In the genomic region with DNA sequence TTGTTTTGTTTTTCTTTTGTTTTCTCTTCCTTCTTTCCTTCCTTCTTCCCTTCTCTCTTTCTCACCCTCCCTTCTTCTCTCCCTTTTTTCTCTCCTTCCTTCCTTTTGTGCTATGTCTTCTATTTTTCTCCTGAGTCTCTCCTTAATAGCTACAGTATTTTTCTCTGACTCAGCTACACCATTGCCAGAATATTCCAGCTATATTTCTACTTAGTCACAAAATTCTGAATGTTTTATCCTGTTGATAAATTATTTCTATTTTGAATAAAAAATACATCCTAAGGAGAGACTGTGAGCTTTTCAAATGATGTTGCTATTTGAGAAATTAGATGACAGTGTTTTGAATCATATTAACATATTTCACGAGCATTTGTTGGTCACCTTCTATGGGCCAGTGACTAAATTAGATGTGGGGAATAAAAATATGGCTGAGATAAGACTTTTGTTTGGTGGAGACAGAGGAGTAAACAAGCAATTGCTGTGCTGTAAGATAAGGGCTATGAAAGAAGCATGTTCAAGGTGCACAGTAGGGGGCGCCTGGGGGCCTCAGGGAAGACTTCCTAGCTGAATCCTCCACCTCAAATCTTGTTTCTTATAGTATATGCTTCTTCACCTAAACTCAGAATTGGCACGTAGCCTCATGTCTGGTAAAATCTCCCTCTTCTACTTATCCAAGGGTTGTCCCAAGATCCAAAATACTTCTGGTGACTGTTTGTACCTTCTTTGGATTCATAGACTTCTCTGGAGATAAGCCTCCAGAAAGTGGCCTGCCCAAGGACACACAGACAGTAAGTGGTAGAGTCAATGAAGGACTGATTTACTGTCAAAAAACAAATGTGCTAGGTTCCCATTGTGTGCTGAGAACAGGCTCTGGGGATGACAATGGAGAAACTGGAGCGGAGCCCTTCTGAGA, we compare ENCODE assay signal across 8 cellular contexts.
DNase-seq lines count a peak whose midpoint lies in the region; ATAC-seq and TF ChIP-seq lines count a peak whose summit lies in the region.

No MANE protein-coding gene starts in this region.

- peak; percentile 58 for TF ChIP-seq CTCF in GM12865 (IDR thresholded peaks at IDR 0.05; ENCODE audit: insufficient read depth, low read depth, low read length, missing control alignments)

- H3K4me3 ChIP-seq in GM12865 (ENCODE audit: low read depth, low read length) = no peak overlapping the region

- H3K4me1 Mint-ChIP-seq in stimulated activated naive CD8-positive, alpha-beta T cell treated with anti-CD3 and anti-CD28 coated beads, Interleukin-15, amount 100 ng/mL, for 72 hours = peaks cover 18% of the 10 kb centered on the region

- no peak overlapping the region for H3K27ac Mint-ChIP-seq in stimulated activated naive CD8-positive, alpha-beta T cell treated with anti-CD3 and anti-CD28 coated beads, Interleukin-15, amount 100 ng/mL, for 72 hours

- no peak overlapping the region for H3K4me3 Mint-ChIP-seq in stimulated activated naive CD8-positive, alpha-beta T cell treated with anti-CD3 and anti-CD28 coated beads, Interleukin-15, amount 100 ng/mL, for 72 hours

- DNase-seq in A172 (ENCODE audit: low spot score) = peak; percentile 69
- DNase-seq in GM12865 (ENCODE audit: low read depth) = peak; percentile 57
- peak; percentile 36 for DNase-seq in RKO (ENCODE audit: low spot score)
- peak; percentile 13 for DNase-seq in activated naive CD8-positive, alpha-beta T cell treated with anti-CD3 and anti-CD28 coated beads, Interleukin-2, amount 50 U/mL, for 16 hours (ENCODE audit: low read depth, low spot score)
- DNase-seq in kidney glomerular epithelial cell (lab: John Stamatoyannopoulos, UW) = peak; percentile 16
- DNase-seq in stimulated activated naive CD8-positive, alpha-beta T cell treated with anti-CD3 and anti-CD28 coated beads, Interleukin-15, amount 100 ng/mL, for 72 hours = peak; percentile 17 to 37

- H3K27me3 Mint-ChIP-seq in stimulated activated naive CD8-positive, alpha-beta T cell treated with anti-CD3 and anti-CD28 coated beads, Interleukin-15, amount 100 ng/mL, for 72 hours = peaks cover 17% of the 10 kb centered on the region

- peak; percentile 38 for ATAC-seq in stimulated activated naive CD8-positive, alpha-beta T cell treated with anti-CD3 and anti-CD28 coated beads, Interleukin-15, amount 100 ng/mL, for 72 hours
- ATAC-seq in HG02938 (IDR thresholded peaks at IDR 0.05; ENCODE audit: unreplicated experiment) = no peak
- no peak for ATAC-seq in GM19467 (IDR thresholded peaks at IDR 0.05; ENCODE audit: unreplicated experiment)

- no peaks in the 10 kb centered on the region for H3K9me3 Mint-ChIP-seq in stimulated activated naive CD8-positive, alpha-beta T cell treated with anti-CD3 and anti-CD28 coated beads, Interleukin-15, amount 100 ng/mL, for 72 hours

Comparison
In these comparisons a context has a peak if more than half of its experiments do, and no peak if none do; other contexts are left out.
1. DNase-seq: peak in every context shown above with its lines; median percentile 69 in A172; 57 in GM12865; 36 in RKO; 27 in stimulated activated naive CD8-positive, alpha-beta T cell treated with anti-CD3 and anti-CD28 coated beads, Interleukin-15, amount 100 ng/mL, for 72 hours; 16 in kidney glomerular epithelial cell; 13 in activated naive CD8-positive, alpha-beta T cell treated with anti-CD3 and anti-CD28 coated beads, Interleukin-2, amount 50 U/mL, for 16 hours.